ENCODE assay signal across 17 cellular contexts in the genomic region with DNA sequence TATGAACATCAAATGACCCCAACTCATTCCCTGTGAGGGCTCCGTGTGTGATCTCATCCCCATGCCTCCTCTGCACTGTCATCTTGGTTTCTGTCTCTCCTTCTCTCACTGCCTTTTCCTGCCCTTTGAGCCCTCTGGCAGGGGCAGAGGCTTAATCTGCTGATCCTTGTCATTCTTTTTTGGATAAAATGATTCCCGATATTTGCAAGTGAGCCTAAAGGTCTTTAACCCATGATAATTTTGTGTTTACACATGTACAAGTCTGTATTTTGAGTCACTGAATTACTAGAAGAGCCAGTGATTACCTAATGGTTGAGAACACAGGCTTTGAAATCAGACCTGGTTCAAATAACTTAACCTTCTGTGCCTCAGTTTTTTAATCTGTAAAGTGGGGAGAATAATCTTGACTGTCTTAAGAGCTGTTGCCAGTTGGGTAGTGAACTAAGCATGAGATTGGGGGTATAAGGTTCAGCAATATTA. TPM values are rescaled to one million over a fixed set of nuclear protein-coding genes. Genes with fewer than 3 reads are reported as not detected.
A peak's percentile ranks its signal among the peaks of the same experiment; 100 is the strongest.
DNase-seq lines count a peak whose midpoint lies in the region; ATAC-seq and TF ChIP-seq lines count a peak whose summit lies in the region.
"Had no signal": no experiment of that assay in that cellular context is flagged by ENCODE, and none has a peak within 500 bp of the region (broad histone marks: within the 10 kb centered on the region; RNA-seq: fewer than 3 reads in every experiment).

No MANE protein-coding gene starts in this region.

- 44 to 66% methylated on average over 2 of the region's 2 CpGs for WGBS in esophagus squamous epithelium, 2 donors
- 69 to 95% (median 80%) methylated on average over 2 of the region's 2 CpGs for WGBS in psoas muscle, 3 donors

- peaks cover 6 to 72% (median 16%) of the 10 kb centered on the region in 3 donors for H3K4me1 ChIP-seq in esophagus squamous epithelium
- peaks cover 24% of the 10 kb centered on the region for H3K4me1 ChIP-seq in psoas muscle

- no peaks in the 10 kb centered on the region for H3K36me3 Mint-ChIP-seq in T-helper 1 cell treated with Interleukin-12 subunit alpha and Interleukin-12 subunit beta and Interleukin-4 antibody, amounts not matched to agents 30 μg/mL and 1 μg/mL, for 36 hours (ENCODE audit: low read depth)
- peaks cover 2% of the 10 kb centered on the region for H3K36me3 Mint-ChIP-seq in T-helper 17 cell (ENCODE audit: low read depth)
- H3K36me3 Mint-ChIP-seq: CD14-positive monocyte had no signal

- DNase-seq in T-helper 1 cell (no peak), T-helper 17 cell (no peak), esophagus squamous epithelium (lab: John Stamatoyannopoulos, UW) (no peak), psoas muscle (no peak), NCI-H187 treated with DMSO at 0.1 percent for 48 hours (lab: John Stamatoyannopoulos, UW) (no peak), RPMI8226 (no peak)
- DNase-seq: activated effector memory CD4-positive, alpha-beta T cell treated with Interleukin-2 at 50 U/mL for 16 hours; endodermal cell; NCI-H146; NCI-H446 treated with DMSO at 0.1 percent for 48 hours had no signal

- H3K4me3 ChIP-seq in esophagus squamous epithelium (peak overlapping the region in 2 of 4 donors; percentile 82 to 87), psoas muscle (no peak overlapping the region)

- H3K9me3 Mint-ChIP-seq in T-helper 1 cell treated with Interleukin-12 subunit alpha and Interleukin-12 subunit beta and Interleukin-4 antibody, amounts not matched to agents 30 μg/mL and 1 μg/mL, for 36 hours, result no peaks in the 10 kb centered on the region
- H3K9me3 Mint-ChIP-seq: endodermal cell had no signal

- H3K4me1 Mint-ChIP-seq in T-helper 1 cell treated with Interleukin-12 subunit alpha and Interleukin-12 subunit beta and Interleukin-4 antibody, amounts not matched to agents 30 μg/mL and 1 μg/mL, for 36 hours (ENCODE audit: low read depth), result peaks cover 21% of the 10 kb centered on the region
- H3K4me1 Mint-ChIP-seq in T-helper 17 cell, result peaks cover 36% of the 10 kb centered on the region

- peak overlapping the region; percentile 42 to 93 (median 69) for H3K27ac ChIP-seq in esophagus squamous epithelium
- peak overlapping the region; percentile 89 for H3K27ac ChIP-seq in psoas muscle
- H3K27ac ChIP-seq: 22Rv1 had no signal

- no peak overlapping the region for H3K27ac Mint-ChIP-seq in T-helper 1 cell treated with Interleukin-12 subunit alpha and Interleukin-12 subunit beta and Interleukin-4 antibody, amounts not matched to agents 30 μg/mL and 1 μg/mL, for 36 hours
- peak overlapping the region; percentile 69 for H3K27ac Mint-ChIP-seq in T-helper 17 cell
- H3K27ac Mint-ChIP-seq: CD14-positive monocyte, endodermal cell had no signal

- intact Hi-C loops in esophagus squamous epithelium (cut with DNase I), result no loop called here
- intact Hi-C loops in psoas muscle (cut with DNase I), result loop anchor here in 1 of 2 donors (10.0 kb wide), 2 partner anchors 75 to 195 kb away; a partner anchor contains a TSS

- peak overlapping the region; percentile 53 for H3K4me3 Mint-ChIP-seq in T-helper 1 cell treated with Interleukin-12 subunit alpha and Interleukin-12 subunit beta and Interleukin-4 antibody, amounts not matched to agents 30 μg/mL and 1 μg/mL, for 36 hours
- peak overlapping the region; percentile 61 for H3K4me3 Mint-ChIP-seq in T-helper 17 cell

- no peak for ATAC-seq in T-helper 17 cell
- ATAC-seq in psoas muscle, result no peak
- no peak for ATAC-seq in GM18519 (IDR thresholded peaks at IDR 0.05; ENCODE audit: low FRiP score, unreplicated experiment)
- ATAC-seq: SK-N-SH treated with all-trans-retinoic acid at 6 μM for 48 hours had no signal

- no peak for TF ChIP-seq POLR2A in esophagus squamous epithelium (IDR thresholded peaks at IDR 0.05)

- no peaks in the 10 kb centered on the region for H3K27me3 Mint-ChIP-seq in T-helper 1 cell treated with Interleukin-12 subunit alpha and Interleukin-12 subunit beta and Interleukin-4 antibody, amounts not matched to agents 30 μg/mL and 1 μg/mL, for 36 hours (ENCODE audit: low read depth)
- no peaks in the 10 kb centered on the region for H3K27me3 Mint-ChIP-seq in T-helper 17 cell

- TF ChIP-seq CTCF in esophagus squamous epithelium (IDR thresholded peaks at IDR 0.05), result no peak
- no peak for TF ChIP-seq CTCF in psoas muscle (IDR thresholded peaks at IDR 0.05)

- H3K27me3 ChIP-seq in esophagus squamous epithelium, result no peaks in the 10 kb centered on the region
- H3K27me3 ChIP-seq in psoas muscle (ENCODE audit: insufficient read depth in 3 of 3, low read length in 2 of 3), result no peaks in the 10 kb centered on the region
- H3K27me3 ChIP-seq: tibial nerve had no signal

- H3K9me3 ChIP-seq in T-helper 17 cell (ENCODE audit: control insufficient read depth, low read length, poor library complexity, severe bottlenecking) (no peaks in the 10 kb centered on the region), esophagus squamous epithelium (no peaks in the 10 kb centered on the region), psoas muscle (no peaks in the 10 kb centered on the region)
- H3K9me3 ChIP-seq: tibial nerve had no signal

- H3K36me3 ChIP-seq in esophagus squamous epithelium, result peaks cover 0 to 10% (median 0%) of the 10 kb centered on the region in 3 donors
- no peaks in the 10 kb centered on the region for H3K36me3 ChIP-seq in psoas muscle (ENCODE audit: insufficient read depth in 1 of 2, low read depth in 1 of 2)
- H3K36me3 ChIP-seq: tibial nerve had no signal

RNA-seq across cellular contexts. Expression of a gene that starts 1.8 kb away (rescaled TPM):
- 100 to 1,000 TPM; 134 to 140 TPM for total RNA-seq in T-helper 17 cell
- 100 to 1,000 TPM in 1 of 4 donors, 10 to 100 TPM in 3; 57.8 to 101 (median 77.1) TPM for total RNA-seq in esophagus squamous epithelium
- total RNA-seq in psoas muscle, result 10 to 100 TPM; 44.5 to 87.7 (median 53.5) TPM
- 10 to 100 TPM; 25.4 to 43.1 (median 42.6) TPM for polyA plus RNA-seq in psoas muscle
- total RNA-seq: G401 had no signal

RNA-seq across cellular contexts. Expression of a gene that starts 7.3 kb away (rescaled TPM):
- total RNA-seq in T-helper 17 cell (10 to 100 TPM; 55.2 to 60.6 TPM), esophagus squamous epithelium (100 to 1,000 TPM in 3 of 4 donors, 10 to 100 TPM in 1; 97.8 to 194 (median 118) TPM), psoas muscle (10 to 100 TPM; 75.9 to 96.9 (median 90.4) TPM)
- polyA plus RNA-seq in psoas muscle, result 10 to 100 TPM; 49.3 to 88.3 (median 58.3) TPM
